In the genomic region with DNA sequence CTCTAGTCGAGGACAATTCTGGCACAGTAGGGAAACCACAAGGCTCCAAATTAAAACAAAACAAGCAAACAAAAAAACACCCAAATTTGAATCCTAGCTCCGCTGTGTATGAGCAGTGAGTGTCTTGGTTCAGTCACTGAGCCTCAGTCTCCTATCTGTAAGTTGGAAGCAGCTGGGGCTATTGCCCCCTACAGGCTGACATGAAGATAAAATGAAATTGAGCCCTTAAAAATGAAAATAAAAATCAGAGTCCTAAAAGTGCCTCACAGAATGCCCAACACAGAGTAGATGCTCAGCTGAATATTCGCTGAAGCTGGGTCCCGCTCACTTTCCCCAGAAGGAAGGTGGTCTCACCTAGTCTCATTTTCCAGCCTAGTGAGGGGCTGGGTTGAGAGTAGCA, we compare ENCODE assay signal across 9 cellular contexts.
A peak's percentile ranks its signal among the peaks of the same experiment; 100 is the strongest.
DNase-seq lines count a peak whose midpoint lies in the region; ATAC-seq, FAIRE-seq and TF ChIP-seq lines count a peak whose summit lies in the region.
"Had no signal": no experiment of that assay in that cellular context is flagged by ENCODE, and none has a peak within 500 bp of the region (broad histone marks: within the 10 kb centered on the region; RNA-seq: fewer than 3 reads in every experiment).

No MANE protein-coding gene starts in this region.

- peaks cover 6 to 57% of the 10 kb centered on the region in 2 experiments; a peak in 4 of 5 replicates for H3K27me3 ChIP-seq in HepG2 (ENCODE audit: control insufficient read depth in 1 of 2, insufficient read depth in 2 of 2, low read length in 2 of 2)

- DNase-seq in CD14-positive monocyte (ENCODE audit: low spot score) (no peak), HCEC 1CT (peak; percentile 37), HepG2 (ENCODE audit: low spot score) (no peak), NCI-H2196 (lab: John Stamatoyannopoulos, UW; ENCODE audit: unreplicated experiment) (no peak), OCI-M2 (lab: John Stamatoyannopoulos, UW; ENCODE audit: unreplicated experiment) (no peak), NCI-H446 treated with DMSO at 0.1 percent for 48 hours (lab: John Stamatoyannopoulos, UW) (no peak)
- peak; percentile 15 for DNase-seq in activated CD4-positive, alpha-beta memory T cell treated with anti-CD3 and anti-CD28 coated beads for 36 hours

- H3K4me3 ChIP-seq in HepG2 (replicated peaks in 1 of 3; ENCODE audit: insufficient read depth in 1 of 3, low read depth in 2 of 3, low read length in 3 of 3) = no peak overlapping the region

- TF ChIP-seq POLR2A in HepG2 (IDR thresholded peaks at IDR 0.05; ENCODE audit: insufficient read depth in 1 of 2, low read depth in 2 of 2, low read length in 2 of 2) = no peak

- peak overlapping the region in 1 of 2 donors; percentile 80 for H3K4me3 Mint-ChIP-seq in CD14-positive monocyte
- no peak overlapping the region for H3K4me3 Mint-ChIP-seq in activated CD4-positive, alpha-beta memory T cell treated with anti-CD3 and anti-CD28 coated beads for 36 hours
- H3K4me3 Mint-ChIP-seq: central memory CD8-positive, alpha-beta T cell had no signal

- H3K27ac ChIP-seq in HepG2 (ENCODE audit: extremely low read length, insufficient read depth, low read length) = no peak overlapping the region

- no peaks in the 10 kb centered on the region for H3K79me2 ChIP-seq in HepG2 (ENCODE audit: insufficient read depth, low read length)

- H3K36me3 ChIP-seq in HepG2 (replicated peaks in 1 of 2; ENCODE audit: control insufficient read depth in 1 of 2, insufficient read depth in 2 of 2, low read length in 2 of 2) = no peaks in the 10 kb centered on the region

- ATAC-seq in HepG2 (0 out of 3 replicates have a peak, but pooled peaks have one; percentile 19), GM21619 (IDR thresholded peaks at IDR 0.05; ENCODE audit: unreplicated experiment) (no peak)

- TF ChIP-seq CTCF in CD14-positive monocyte (IDR thresholded peaks at IDR 0.05) = peak; percentile 72
- peak; percentile 17; the same call in 1 of the 2 replicates for TF ChIP-seq CTCF in HepG2 (CRISPR knock-in tag; IDR thresholded peaks at IDR 0.05)

- no TSS peak for BruUV-seq in HepG2 (replicated peaks; lab: Mats Ljungman, UMichigan)

- H3K9me3 ChIP-seq in HepG2 (ENCODE audit: low read length) = no peaks in the 10 kb centered on the region

- H3K9me3 Mint-ChIP-seq in CD14-positive monocyte = peaks cover 0 to 4% (median 0%) of the 10 kb centered on the region in 7 donors
- no peaks in the 10 kb centered on the region for H3K9me3 Mint-ChIP-seq in activated CD4-positive, alpha-beta memory T cell treated with anti-CD3 and anti-CD28 coated beads for 36 hours
- H3K9me3 Mint-ChIP-seq: central memory CD8-positive, alpha-beta T cell had no signal

- CTCF ChIA-PET in activated CD4-positive, alpha-beta memory T cell treated with anti-CD3 and anti-CD28 coated beads for 36 hours (lab: Charles Lee) = interaction anchor here (0.7 to 3.3 kb wide), 9 partner anchors 11 to 183 kb away, joined by 3 to 29 read pairs (median 5); no protein-coding TSS in a partner anchor
- CTCF ChIA-PET in HepG2 (lab: Yijun Ruan, JAX; ENCODE audit: low intra/inter-chr PET ratio, low total read pairs) = no interaction called here

- H3K4me2 ChIP-seq in HepG2 (ENCODE audit: low read depth, low read length) = no peak overlapping the region

- no peaks in the 10 kb centered on the region for H4K20me1 ChIP-seq in HepG2 (ENCODE audit: insufficient read depth, low read length)

- H3K9ac ChIP-seq in HepG2 (ENCODE audit: insufficient read depth, low read depth, low read length) = no peak overlapping the region

- TF ChIP-seq EP300 in HepG2 (IDR thresholded peaks at IDR 0.05; ENCODE audit: low read depth in 2 of 2, low read length in 2 of 2) (no peak), HepG2 (CRISPR knock-in tag; IDR thresholded peaks at IDR 0.05; ENCODE audit: borderline replicate concordance) (no peak)

- H3K27me3 Mint-ChIP-seq in CD14-positive monocyte (ENCODE audit: low read depth in 3 of 3) = peaks cover 56 to 92% (median 57%) of the 10 kb centered on the region in 3 donors
- H3K27me3 Mint-ChIP-seq in activated CD4-positive, alpha-beta memory T cell treated with anti-CD3 and anti-CD28 coated beads for 36 hours = peaks cover 19% of the 10 kb centered on the region

- peaks cover 52% of the 10 kb centered on the region for H3K4me1 Mint-ChIP-seq in CD14-positive monocyte
- H3K4me1 Mint-ChIP-seq in activated CD4-positive, alpha-beta memory T cell treated with anti-CD3 and anti-CD28 coated beads for 36 hours (ENCODE audit: low read depth) = peaks cover 10% of the 10 kb centered on the region

- no peak overlapping the region for H2AFZ ChIP-seq in HepG2 (ENCODE audit: low read length)

- FAIRE-seq in HepG2 (lab: Jason Lieb, UNC) = no peak

- H3K36me3 Mint-ChIP-seq in CD14-positive monocyte = peaks cover 0 to 2% of the 10 kb centered on the region in 2 donors
- no peaks in the 10 kb centered on the region for H3K36me3 Mint-ChIP-seq in activated CD4-positive, alpha-beta memory T cell treated with anti-CD3 and anti-CD28 coated beads for 36 hours

- WGBS in HepG2 (ENCODE audit: low lambda C conversion rate) = 4% methylated on average over 4 of the region's 4 CpGs

- H3K27ac Mint-ChIP-seq in CD14-positive monocyte = no peak overlapping the region
- H3K27ac Mint-ChIP-seq in activated CD4-positive, alpha-beta memory T cell treated with anti-CD3 and anti-CD28 coated beads for 36 hours = no peak overlapping the region

- no peak for TF ChIP-seq RAD21 in HepG2 (CRISPR knock-in tag; IDR thresholded peaks at IDR 0.05)

- H3K4me1 ChIP-seq in HepG2 (ENCODE audit: insufficient read depth, low read length) = 0 out of 2 replicates have a peak, but pooled peaks cover 5% of the 10 kb centered on the region

- in situ Hi-C loops in HepG2 (cut with HindIII; ENCODE audit: extremely low pct_ligation_motif_present, low pct_unique_long_range_greater_than_20kb) = no loop called here

- intact Hi-C loops in CD14-positive monocyte (cut with micrococcal nuclease) = no loop called here
- intact Hi-C loops in activated CD4-positive, alpha-beta memory T cell treated with anti-CD3 and anti-CD28 coated beads for 36 hours (cut with micrococcal nuclease) = no loop called here
- intact Hi-C loops in HepG2 (cut with micrococcal nuclease; ENCODE audit: unreplicated experiment) = no loop called here

- POLR2A ChIA-PET in activated CD4-positive, alpha-beta memory T cell treated with anti-CD3 and anti-CD28 coated beads for 36 hours (lab: Charles Lee) = no interaction called here
- POLR2A ChIA-PET in HepG2 (lab: Yijun Ruan, JAX) = no interaction called here

TF ChIP-seq in HepG2, 621 proteins besides CTCF, POLR2A, EP300 and RAD21 (continues in another document):
- TF ChIP-seq ZNF296 (CRISPR knock-in tag; conservative IDR thresholded peaks at IDR 0.05) (no peak), FOSL2 (CRISPR knock-in tag; IDR thresholded peaks at IDR 0.05) (no peak), ZNF644 (CRISPR knock-in tag; IDR thresholded peaks at IDR 0.05; ENCODE audit: low read depth) (no peak), ZNF263 (CRISPR knock-in tag; IDR thresholded peaks at IDR 0.05) (no peak), KMT2B (CRISPR knock-in tag; IDR thresholded peaks at IDR 0.05) (no peak), ZNF598 (CRISPR knock-in tag; IDR thresholded peaks at IDR 0.05; ENCODE audit: borderline replicate concordance) (no peak), ZNF766 (CRISPR knock-in tag; IDR thresholded peaks at IDR 0.05; ENCODE audit: borderline replicate concordance) (no peak), ZNF230 (CRISPR knock-in tag; IDR thresholded peaks at IDR 0.05) (no peak), ZNF780A (CRISPR knock-in tag; IDR thresholded peaks at IDR 0.05) (no peak), ZSCAN31 (CRISPR knock-in tag; IDR thresholded peaks at IDR 0.05; ENCODE audit: low read depth) (no peak), PRPF4 (IDR thresholded peaks at IDR 0.05; ENCODE audit: low read depth, low read length, poor library complexity, severe bottlenecking) (no peak), NCOA2 (CRISPR knock-in tag; IDR thresholded peaks at IDR 0.05) (no peak), NFKB2 (CRISPR knock-in tag; IDR thresholded peaks at IDR 0.05; ENCODE audit: borderline replicate concordance) (no peak)
- TF ChIP-seq, protein P1, sequence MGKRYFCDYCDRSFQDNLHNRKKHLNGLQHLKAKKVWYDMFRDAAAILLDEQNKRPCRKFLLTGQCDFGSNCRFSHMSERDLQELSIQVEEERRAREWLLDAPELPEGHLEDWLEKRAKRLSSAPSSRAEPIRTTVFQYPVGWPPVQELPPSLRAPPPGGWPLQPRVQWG (CRISPR knock-in tag; IDR thresholded peaks at IDR 0.05; ENCODE audit: borderline replicate concordance, low read depth) = no peak
- TF ChIP-seq, protein P2, sequence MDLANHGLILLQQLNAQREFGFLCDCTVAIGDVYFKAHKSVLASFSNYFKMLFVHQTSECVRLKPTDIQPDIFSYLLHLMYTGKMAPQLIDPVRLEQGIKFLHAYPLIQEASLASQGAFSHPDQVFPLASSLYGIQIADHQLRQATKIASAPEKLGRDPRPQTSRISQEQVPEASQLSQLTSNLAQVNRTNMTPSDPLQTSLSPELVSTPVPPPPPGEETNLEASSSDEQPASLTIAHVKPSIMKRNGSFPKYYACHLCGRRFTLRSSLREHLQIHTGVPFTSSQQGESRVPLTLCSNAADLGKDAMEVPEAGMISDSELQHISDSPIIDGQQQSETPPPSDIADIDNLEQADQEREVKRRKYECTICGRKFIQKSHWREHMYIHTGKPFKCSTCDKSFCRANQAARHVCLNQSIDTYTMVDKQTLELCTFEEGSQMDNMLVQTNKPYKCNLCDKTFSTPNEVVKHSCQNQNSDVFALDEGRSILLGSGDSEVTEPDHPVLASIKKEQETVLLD (CRISPR knock-in tag; IDR thresholded peaks at IDR 0.05; ENCODE audit: low read depth) = no peak

Comparison
In these comparisons a context has a peak if more than half of its experiments do, and no peak if none do; other contexts are left out.
1. DNase-seq: peak in HCEC 1CT (single experiment) and activated CD4-positive, alpha-beta memory T cell treated with anti-CD3 and anti-CD28 coated beads for 36 hours (single experiment); none in CD14-positive monocyte (single experiment), HepG2 (single experiment), NCI-H2196 (single experiment), OCI-M2 (single experiment) and NCI-H446 treated with DMSO at 0.1 percent for 48 hours (single experiment).